In the genomic region with DNA sequence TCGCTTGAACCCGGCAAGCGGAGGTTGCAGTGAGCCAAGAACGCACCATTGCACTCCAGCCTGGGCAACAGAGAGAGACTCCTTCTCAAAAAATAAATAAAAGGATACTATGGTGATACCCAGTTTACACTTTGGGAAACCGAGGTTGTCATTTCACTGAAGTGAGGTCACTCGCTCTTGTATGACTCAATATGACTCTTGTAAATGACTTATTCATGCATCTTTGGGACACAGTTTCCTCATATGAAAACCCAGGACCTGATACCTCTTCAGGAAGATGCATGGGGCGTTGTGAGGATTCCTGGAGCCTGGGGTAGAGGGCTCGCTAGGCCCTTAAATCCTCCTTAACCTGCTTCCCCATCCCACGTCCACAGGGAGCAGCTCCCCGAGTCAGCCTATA, we compare ENCODE assay signal across 28 cellular contexts. TPM values are rescaled to one million over a fixed set of nuclear protein-coding genes. Genes with fewer than 3 reads are reported as not detected.
"Had no signal": no experiment of that assay in that cellular context is flagged by ENCODE, and none has a peak within 500 bp of the region (broad histone marks: within the 10 kb centered on the region; RNA-seq: fewer than 3 reads in every experiment).

No MANE protein-coding gene starts in this region.

- H3K4me3 Mint-ChIP-seq: activated B cell treated with CpG ODN at 0.5 μM for 24 hours; activated CD4-positive, alpha-beta T cell treated with anti-CD3 and anti-CD28 coated beads, Interleukin-2, amount 10 ng/mL, durations not matched to agents 24 days and 14 days; activated CD8-positive, alpha-beta memory T cell treated with anti-CD3 and anti-CD28 coated beads, Interleukin-2, amount 10 ng/mL, durations not matched to agents 7 days and 5 days; activated naive CD8-positive, alpha-beta T cell; activated T-cell treated with anti-CD3 and anti-CD28 coated beads, Interleukin-2, amount 50 U/mL, for 4 hours had no signal

- H3K9me3 Mint-ChIP-seq: activated B cell treated with CpG ODN at 0.5 μM for 24 hours; activated CD4-positive, alpha-beta T cell treated with anti-CD3 and anti-CD28 coated beads, Interleukin-2, amount 10 ng/mL, durations not matched to agents 24 days and 14 days; activated T-cell treated with anti-CD3 and anti-CD28 coated beads, Interleukin-2, amount 50 U/mL, for 4 hours; brain had no signal

- DNase-seq: activated B cell treated with CpG ODN at 0.5 μM for 24 hours; activated CD4-positive, alpha-beta T cell treated with anti-CD3 and anti-CD28 coated beads for 1 hour; activated CD4-positive, alpha-beta T cell treated with anti-CD3 and anti-CD28 coated beads, Interleukin-2, amount 10 ng/mL, durations not matched to agents 24 days and 14 days; activated CD4-positive, alpha-beta T cell treated with anti-CD3 and anti-CD28 coated beads, Interleukin-2, amount 50 U/mL, for 48 hours; activated CD8-positive, alpha-beta memory T cell treated with anti-CD3 and anti-CD28 coated beads, Interleukin-2, amount 10 ng/mL, durations not matched to agents 7 days and 5 days; activated effector memory CD4-positive, alpha-beta T cell treated with anti-CD3 and anti-CD28 coated beads, Interleukin-2, amount 50 U/mL, for 16 hours; activated naive CD4-positive, alpha-beta T cell treated with Interleukin-2 at 50 U/mL for 16 hours; activated T-cell treated with anti-CD3 and anti-CD28 coated beads, Interleukin-2, amount 50 U/mL, for 4 hours; amygdala; MV-4-11; NCI-H1092 treated with DMSO at 0.1 percent for 48 hours; NCI-H1417 treated with DMSO at 0.1 percent for 48 hours; NCI-H1694; NCI-H2029; NCI-H2107; NCI-H2171 treated with DMSO at 0.1 percent for 48 hours; NCI-H226; NCI-H510A; NCI-H69; NK-92 treated with Interleukin-12 subunit alpha and Interleukin-12 subunit beta, amount 100 ng/mL, for 24 hours; Peyer's patch; SHP77; SW 1271 had no signal

- H3K9me3 ChIP-seq: Peyer's patch, SJSA1 had no signal

- H3K27ac Mint-ChIP-seq: activated B cell treated with CpG ODN at 0.5 μM for 24 hours; activated CD8-positive, alpha-beta memory T cell treated with anti-CD3 and anti-CD28 coated beads, Interleukin-2, amount 10 ng/mL, durations not matched to agents 7 days and 5 days; activated naive CD8-positive, alpha-beta T cell; brain had no signal

- ATAC-seq: activated CD8-positive, alpha-beta memory T cell treated with anti-CD3 and anti-CD28 coated beads, Interleukin-2, amount 10 ng/mL, durations not matched to agents 7 days and 5 days; activated T-cell treated with anti-CD3 and anti-CD28 coated beads, Interleukin-2, amount 50 U/mL, for 4 hours; SK-N-SH treated with all-trans-retinoic acid at 6 μM for 48 hours had no signal

- H3K27me3 ChIP-seq: cardiac muscle cell, Peyer's patch, SJSA1 had no signal

- H3K4me3 ChIP-seq: cardiac muscle cell, Peyer's patch, SJSA1 had no signal

- H3K27me3 Mint-ChIP-seq: activated B cell treated with CpG ODN at 0.5 μM for 24 hours; activated CD4-positive, alpha-beta T cell treated with anti-CD3 and anti-CD28 coated beads, Interleukin-2, amount 10 ng/mL, durations not matched to agents 24 days and 14 days; activated CD8-positive, alpha-beta memory T cell treated with anti-CD3 and anti-CD28 coated beads, Interleukin-2, amount 10 ng/mL, durations not matched to agents 7 days and 5 days; activated naive CD8-positive, alpha-beta T cell had no signal

- H3K27ac ChIP-seq: cardiac muscle cell, Peyer's patch, SJSA1 had no signal

RNA-seq across cellular contexts. Expression of gene GGN, which starts 9.0 kb away (rescaled TPM):
- total RNA-seq: activated CD8-positive, alpha-beta memory T cell treated with anti-CD3 and anti-CD28 coated beads, Interleukin-2, amount 10 ng/mL, durations not matched to agents 7 days and 5 days had no signal
